In the genomic region with DNA sequence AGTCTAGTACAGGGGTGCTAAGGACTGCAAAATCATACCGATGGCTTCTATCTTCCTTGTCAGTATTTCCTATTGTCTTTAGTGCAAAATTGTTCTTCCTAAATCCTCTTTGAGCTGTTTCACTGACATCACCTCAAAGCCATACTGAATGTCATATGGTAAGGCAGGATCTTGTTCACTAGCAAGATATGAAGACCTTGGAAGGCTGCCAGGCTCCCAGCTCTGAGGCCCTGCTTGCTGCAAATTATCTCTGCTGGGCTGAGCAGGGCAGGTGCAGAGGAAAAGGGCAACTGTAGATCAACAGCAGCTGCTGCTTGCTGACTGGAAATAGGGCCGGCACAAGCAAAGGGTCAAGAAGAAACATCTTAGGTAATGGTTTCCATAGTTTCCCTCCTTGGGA, we compare ENCODE assay signal across 9 cellular contexts. TPM values are rescaled to one million over a fixed set of nuclear protein-coding genes. Genes with fewer than 3 reads are reported as not detected.
A peak's percentile ranks its signal among the peaks of the same experiment; 100 is the strongest.
DNase-seq lines count a peak whose midpoint lies in the region; ATAC-seq, FAIRE-seq and TF ChIP-seq lines count a peak whose summit lies in the region.
"Had no signal": no experiment of that assay in that cellular context is flagged by ENCODE, and none has a peak within 500 bp of the region (broad histone marks: within the 10 kb centered on the region; RNA-seq: fewer than 3 reads in every experiment).

No MANE protein-coding gene starts in this region.

- H3K4me2 ChIP-seq in K562 (ENCODE audit: insufficient read depth, low read length), result no peak overlapping the region

- no peaks in the 10 kb centered on the region for H3K9me3 ChIP-seq in K562 (replicated peaks; ENCODE audit: control insufficient read depth, insufficient read depth, low read depth, low read length)

- WGBS in K562 (ENCODE audit: insufficient coverage, low coverage, missing lambda C conversion rate), result 0% methylated on average over 2 of the region's 2 CpGs

- CTCF ChIA-PET in K562 (lab: Yijun Ruan, JAX; ENCODE audit: low intra/inter-chr PET ratio), result no interaction called here

- TF ChIP-seq POLR2A in K562 (conservative IDR thresholded peaks at IDR 0.05), result no peak

- no peak overlapping the region for H3K27ac Mint-ChIP-seq in natural killer cell

- peaks cover 5% of the 10 kb centered on the region for H3K27me3 Mint-ChIP-seq in activated T-cell treated with anti-CD3 and anti-CD28 coated beads, Interleukin-2, amount 50 U/mL, for 4 hours (ENCODE audit: low read depth)
- peaks cover 3 to 19% of the 10 kb centered on the region in 2 donors for H3K27me3 Mint-ChIP-seq in natural killer cell (ENCODE audit: low read depth in 2 of 2)

- H3K9me1 ChIP-seq in K562 (ENCODE audit: control insufficient read depth, insufficient read depth, low read length), result no peaks in the 10 kb centered on the region

- no peak for TF ChIP-seq CTCF in K562 (IDR thresholded peaks at IDR 0.05 in 2 of 3, conservative IDR thresholded peaks at IDR 0.05 in 1 of 3; ENCODE audit: insufficient read depth in 2 of 3, low read depth in 1 of 3, low read length in 3 of 3)
- TF ChIP-seq CTCF in retinal pigment epithelial cell (conservative IDR thresholded peaks at IDR 0.05; ENCODE audit: low read depth, low read length), result no peak
- no peak for TF ChIP-seq CTCF in natural killer cell (IDR thresholded peaks at IDR 0.05)

- H3K4me3 ChIP-seq in K562, result no peak overlapping the region
- no peak overlapping the region for H3K4me3 ChIP-seq in retinal pigment epithelial cell (ENCODE audit: low read length)

- in situ Hi-C loops in K562 (cut with MboI), result no loop called here

- ATAC-seq in HG02763 (IDR thresholded peaks at IDR 0.05; ENCODE audit: unreplicated experiment), result peak; percentile 53
- ATAC-seq in K562, result peak; percentile 99
- ATAC-seq in left lobe of liver, result no peak
- no peak for ATAC-seq in activated T-cell treated with anti-CD3 and anti-CD28 coated beads, Interleukin-2, amount 50 U/mL, for 4 hours
- ATAC-seq in natural killer cell, result no peak
- ATAC-seq: Panc1 had no signal

- H4K20me1 ChIP-seq in K562 (replicated peaks; ENCODE audit: control insufficient read depth, insufficient read depth, low read length), result no peaks in the 10 kb centered on the region

- POLR2A ChIA-PET in K562 (lab: Yijun Ruan, JAX), result interaction anchor here (0.6 to 1.1 kb wide), 4 partner anchors 8 to 163 kb away, joined by 3 to 5 read pairs (median 3); no protein-coding TSS in a partner anchor

- H3K4me1 Mint-ChIP-seq in activated T-cell treated with anti-CD3 and anti-CD28 coated beads, Interleukin-2, amount 50 U/mL, for 4 hours (ENCODE audit: low read depth), result peaks cover 22% of the 10 kb centered on the region
- H3K4me1 Mint-ChIP-seq in natural killer cell, result no peaks in the 10 kb centered on the region

- peak; percentile 38; the same call in 1 of the 2 replicates for TF ChIP-seq EP300 in K562 (IDR thresholded peaks at IDR 0.05; ENCODE audit: low read length)

- H3K27ac ChIP-seq in K562 (ENCODE audit: extremely low read depth, low read depth, low read length), result no peak overlapping the region

- H3K79me2 ChIP-seq in K562 (ENCODE audit: control insufficient read depth, insufficient read depth, low read length), result no peaks in the 10 kb centered on the region

- H3K27me3 ChIP-seq in K562 (ENCODE audit: control insufficient read depth in 2 of 2, insufficient read depth in 2 of 2, low read length in 2 of 2), result no peaks in the 10 kb centered on the region

- no peaks in the 10 kb centered on the region for H3K36me3 ChIP-seq in K562 (ENCODE audit: control insufficient read depth, insufficient read depth, low read length)

- no peak overlapping the region for H3K9ac ChIP-seq in K562 (ENCODE audit: insufficient read depth in 1 of 2, low read depth in 2 of 2, low read length in 2 of 2)

- DNase-seq in GM03348 (ENCODE audit: low spot score), result peak; percentile 15
- DNase-seq in NCI-H2171 treated with DMSO at 0.1 percent for 48 hours (lab: John Stamatoyannopoulos, UW), result peak; percentile 98
- DNase-seq in K562 (ENCODE audit: extremely low read depth in 1 of 4, low spot score in 3 of 4), result peak; percentile 9 to 92 (median 42)
- DNase-seq in retinal pigment epithelial cell (ENCODE audit: low read depth), result peak; percentile 69
- DNase-seq in left lobe of liver (ENCODE audit: low spot score), result no peak
- no peak for DNase-seq in activated T-cell treated with anti-CD3 and anti-CD28 coated beads, Interleukin-2, amount 50 U/mL, for 4 hours
- DNase-seq in natural killer cell, result no peak

- no peak; a peak in 1 of 4 replicates for TF ChIP-seq RAD21 in K562 (CRISPR knock-in tag; conservative IDR thresholded peaks at IDR 0.05 in 1 of 2, IDR thresholded peaks at IDR 0.05 in 1 of 2)

- H2AFZ ChIP-seq in K562 (ENCODE audit: low read depth, low read length), result no peak overlapping the region

- no peak overlapping the region for H3K4me3 Mint-ChIP-seq in activated T-cell treated with anti-CD3 and anti-CD28 coated beads, Interleukin-2, amount 50 U/mL, for 4 hours
- no peak overlapping the region for H3K4me3 Mint-ChIP-seq in natural killer cell

- intact Hi-C loops in K562 (cut with micrococcal nuclease) (no loop called here), natural killer cell (cut with micrococcal nuclease) (no loop called here)

- no peaks in the 10 kb centered on the region for H3K9me3 Mint-ChIP-seq in activated T-cell treated with anti-CD3 and anti-CD28 coated beads, Interleukin-2, amount 50 U/mL, for 4 hours
- H3K9me3 Mint-ChIP-seq in natural killer cell, result no peaks in the 10 kb centered on the region

- BruUV-seq in K562 (replicated peaks; lab: Mats Ljungman, UMichigan), result no TSS peak

- FAIRE-seq in K562 (lab: Jason Lieb, UNC), result peak; percentile 96

- no peaks in the 10 kb centered on the region for H3K36me3 Mint-ChIP-seq in activated T-cell treated with anti-CD3 and anti-CD28 coated beads, Interleukin-2, amount 50 U/mL, for 4 hours (ENCODE audit: insufficient read depth)
- H3K36me3 Mint-ChIP-seq in natural killer cell, result no peaks in the 10 kb centered on the region

- peaks cover 0 to 9% of the 10 kb centered on the region in 2 experiments; a peak in 3 of 5 replicates for H3K4me1 ChIP-seq in K562 (replicated peaks in 1 of 2; ENCODE audit: control insufficient read depth in 2 of 2, insufficient read depth in 2 of 2, low read length in 2 of 2)

TF ChIP-seq in K562, 482 proteins besides CTCF, POLR2A, EP300 and RAD21 (continues in another document):
- TF ChIP-seq PKNOX1 (IDR thresholded peaks at IDR 0.05) (peak; percentile 34), ARID1B (IDR thresholded peaks at IDR 0.05) (peak; percentile 67), ZEB2 (IDR thresholded peaks at IDR 0.05) (peak; percentile 36; the same call in 1 of the 2 replicates), FOXP1 (CRISPR knock-in tag; IDR thresholded peaks at IDR 0.05) (no peak), ZNF639 (CRISPR knock-in tag; conservative IDR thresholded peaks at IDR 0.05 in 1 of 2, IDR thresholded peaks at IDR 0.05 in 1 of 2) (0 out of 4 replicates have a peak, but pooled peaks of 1 of the 2 experiments have one; percentile 18), HDGF (IDR thresholded peaks at IDR 0.05) (no peak)
- TF ChIP-seq, protein P1, sequence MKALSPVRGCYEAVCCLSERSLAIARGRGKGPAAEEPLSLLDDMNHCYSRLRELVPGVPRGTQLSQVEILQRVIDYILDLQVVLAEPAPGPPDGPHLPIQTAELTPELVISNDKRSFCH (CRISPR knock-in tag; IDR thresholded peaks at IDR 0.05), result no peak
- TF ChIP-seq, protein P1 (tag; IDR thresholded peaks at IDR 0.05), result 0 out of 2 replicates have a peak, but pooled peaks have one; percentile 66

RNA-seq across cellular contexts. Expression of gene PMAIP1, which starts 58.2 kb away (rescaled TPM):
- total RNA-seq in K562 (2011; cell fraction: chromatin; rRNA removed; ENCODE audit: low replicate concordance), result 4.4 and 9.5 TPM in 2 replicates
- 6.2 and 8.5 TPM in 2 replicates for total RNA-seq in K562 (2011; cell fraction: nucleolus; rRNA removed)
- 5.6 and 6.1 TPM in 2 replicates for total RNA-seq in K562 (2011; cell fraction: nucleoplasm; rRNA removed)
- total RNA-seq in K562 (2014; rRNA removed) (14.0 and 16.5 TPM in 2 replicates), K562 (2014; rRNA removed; fragmentation: Illumina TruSeq; extraction: Trizol) (16.4 and 19.7 TPM in 2 replicates), K562 (2015; rRNA removed; fragmentation: Illumina TruSeq; extraction: Trizol) (8.0 and 8.1 TPM in 2 replicates), K562 (2021) (17.3 and 17.6 TPM in 2 replicates), left lobe of liver (0.28 TPM), natural killer cell (100 to 1,000 TPM; 211 to 514 (median 264) TPM)
- polyA plus RNA-seq in K562 (2011; rRNA removed) (14.9 and 15.2 TPM in 2 replicates), K562 (2014; fragmentation: Illumina TruSeq; extraction: Trizol) (14.0 and 15.4 TPM in 2 replicates), K562 (2014; fragmentation: Nextera tagmentation; extraction: Ambion mirVana) (10 to 100 TPM; 10.0 to 14.9 TPM), K562 (2014; rRNA removed) (21.6 and 22.9 TPM in 2 replicates)
- 9.2 and 10.1 TPM in 2 replicates for polyA plus RNA-seq in K562 (2011; cell fraction: cytosol; rRNA removed)
- 4.7 and 6.4 TPM in 2 replicates for polyA plus RNA-seq in K562 (2011; cell fraction: nucleus; rRNA removed)
- polyA plus RNA-seq in K562 (2012), result 9.7 and 20.8 TPM in 2 replicates
- polyA minus RNA-seq in K562 (2011; rRNA and poly(A)+ RNA removed), result 7.0 and 9.9 TPM in 2 replicates
- polyA minus RNA-seq in K562 (2011; cell fraction: cytosol; rRNA and poly(A)+ RNA removed), result 6.8 and 8.2 TPM in 2 replicates
- polyA minus RNA-seq in K562 (2011; cell fraction: nucleus; rRNA and poly(A)+ RNA removed), result 6.9 and 18.1 TPM in 2 replicates
- total RNA-seq in activated T-cell treated with anti-CD3 and anti-CD28 coated beads, Interleukin-2, amount 50 U/mL, for 4 hours, result 10 to 100 TPM; 68.7 to 93.0 (median 79.7) TPM

Comparison
In these comparisons a context has a peak if more than half of its experiments do, and no peak if none do; other contexts are left out.
1. DNase-seq: peak in GM03348 (single experiment), NCI-H2171 treated with DMSO at 0.1 percent for 48 hours (single experiment), K562 (4 of 4) and retinal pigment epithelial cell (single experiment); none in left lobe of liver (single experiment), activated T-cell treated with anti-CD3 and anti-CD28 coated beads, Interleukin-2, amount 50 U/mL, for 4 hours (single experiment) and natural killer cell (single experiment).
2. ATAC-seq: peak in HG02763 (single experiment) and K562 (single experiment); none in left lobe of liver (single experiment), activated T-cell treated with anti-CD3 and anti-CD28 coated beads, Interleukin-2, amount 50 U/mL, for 4 hours (0 of 2) and natural killer cell (0 of 3).